ENCODE assay signal across 9 cellular contexts in genomic region chr11:997907-998306, GRCh38. TPM values are rescaled to one million over a fixed set of nuclear protein-coding genes. Genes with fewer than 3 reads are reported as not detected.
"Had no signal": no experiment of that assay in that cellular context is flagged by ENCODE, and none has a peak within 500 bp of the region (broad histone marks: within the 10 kb centered on the region; RNA-seq: fewer than 3 reads in every experiment).

No MANE protein-coding gene starts in this region.

- DNase-seq: GM23248, GOT3, H7, IMR-90, KG1 had no signal

- H3K9ac ChIP-seq: GM23248 had no signal

- H3K4me1 ChIP-seq: HAP-1 had no signal

- H3K9me3 ChIP-seq: HAP-1 had no signal

- H3K27ac ChIP-seq: GM23248 had no signal

- ATAC-seq: HCT116, K562 had no signal

- H3K4me3 ChIP-seq: GM23248, HAP-1, K562 had no signal

RNA-seq across cellular contexts. Expression of gene MUC6, which starts 38.6 kb away (rescaled TPM):
- total RNA-seq: GM23248, H4, H7, IMR-90, K562 had no signal
